13 cellular contexts compared by ENCODE assay signal in genomic region chr17:20032636-20033035, GRCh38.
"Had no signal": no experiment of that assay in that cellular context is flagged by ENCODE, and none has a peak within 500 bp of the region (broad histone marks: within the 10 kb centered on the region; RNA-seq: fewer than 3 reads in every experiment).

No MANE protein-coding gene starts in this region.

- H3K4me3 Mint-ChIP-seq: activated T-cell treated with anti-CD3 and anti-CD28 coated beads, Interleukin-2, amount 50 U/mL, for 4 hours; stimulated activated naive CD8-positive, alpha-beta T cell treated with anti-CD3 and anti-CD28 coated beads, Interleukin-15, Interleukin-2, amounts not matched to agents 100 ng/mL and 50 ng/mL, for 24 hours had no signal

- DNase-seq: activated CD4-positive, alpha-beta T cell treated with anti-CD3 and anti-CD28 coated beads, Interleukin-2, amount 50 U/mL, for 4 hours; activated gamma-delta T cell treated with Interleukin-2 at 50 U/mL for 16 hours; activated T-cell treated with anti-CD3 and anti-CD28 coated beads, Interleukin-2, amount 50 U/mL, for 4 hours; effector CD8-positive, alpha-beta T cell; foreskin melanocyte; heart left ventricle; islet precursor cell; left lung; ovary; stimulated activated CD4-positive, alpha-beta T cell treated with anti-CD3 and anti-CD28 coated beads, Interleukin-12 subunit alpha, Interleukin-12 subunit beta, amount 100 ng/mL, for 4 hours; testis; upper lobe of right lung had no signal

- H3K27ac Mint-ChIP-seq: stimulated activated naive CD8-positive, alpha-beta T cell treated with anti-CD3 and anti-CD28 coated beads, Interleukin-15, Interleukin-2, amounts not matched to agents 100 ng/mL and 50 ng/mL, for 24 hours had no signal

- H3K9me3 Mint-ChIP-seq: activated T-cell treated with anti-CD3 and anti-CD28 coated beads, Interleukin-2, amount 50 U/mL, for 4 hours; stimulated activated naive CD8-positive, alpha-beta T cell treated with anti-CD3 and anti-CD28 coated beads, Interleukin-15, Interleukin-2, amounts not matched to agents 100 ng/mL and 50 ng/mL, for 24 hours had no signal

- ATAC-seq: activated T-cell treated with anti-CD3 and anti-CD28 coated beads, Interleukin-2, amount 50 U/mL, for 4 hours; heart left ventricle; upper lobe of right lung had no signal

- H3K27ac ChIP-seq: left lung, ovary, testis, upper lobe of right lung had no signal
